In genomic region chr3:121232309-121233225, GRCh38 we compare ENCODE assay signal across 24 cellular contexts.
A peak's percentile ranks its signal among the peaks of the same experiment; 100 is the strongest.
DNase-seq lines count a peak whose midpoint lies in the region; ATAC-seq, FAIRE-seq and TF ChIP-seq lines count a peak whose summit lies in the region.
"Had no signal": no experiment of that assay in that cellular context is flagged by ENCODE, and none has a peak within 500 bp of the region (broad histone marks: within the 10 kb centered on the region; RNA-seq: fewer than 3 reads in every experiment).

No MANE protein-coding gene starts in this region.

- no peak overlapping the region for H2AFZ ChIP-seq in neural progenitor cell (replicated peaks)

- H3K4me3 Mint-ChIP-seq in neural progenitor cell, result no peak overlapping the region
- no peak overlapping the region for H3K4me3 Mint-ChIP-seq in activated CD8-positive, alpha-beta T cell treated with anti-CD3 and anti-CD28 coated beads, Interleukin-2, amount 10 ng/mL, durations not matched to agents 7 days and 5 days
- H3K4me3 Mint-ChIP-seq: B cell; IgD-negative memory B cell; stimulated activated naive CD8-positive, alpha-beta T cell treated with anti-CD3 and anti-CD28 coated beads, Interleukin-15, Interleukin-2, amounts not matched to agents 100 ng/mL and 50 ng/mL, for 24 hours had no signal

- H3K36me3 ChIP-seq in neural progenitor cell, result no peaks in the 10 kb centered on the region
- H3K36me3 ChIP-seq: SJCRH30 had no signal

- DNase-seq in DMS153 (lab: John Stamatoyannopoulos, UW) (peak; percentile 5), DMS153 treated with DMSO at 0.1 percent for 48 hours (lab: John Stamatoyannopoulos, UW; ENCODE audit: unreplicated experiment) (no peak), GM19239 (ENCODE audit: insufficient read length, low spot score) (no peak), NCI-H2196 (lab: John Stamatoyannopoulos, UW; ENCODE audit: unreplicated experiment) (peak; percentile 28), neural progenitor cell (ENCODE audit: low spot score) (no peak), NCI-H146 (lab: John Stamatoyannopoulos, UW) (no peak), NCI-H1417 treated with DMSO at 0.1 percent for 48 hours (lab: John Stamatoyannopoulos, UW) (no peak)
- DNase-seq in activated CD8-positive, alpha-beta T cell treated with anti-CD3 and anti-CD28 coated beads, Interleukin-2, amount 10 ng/mL, durations not matched to agents 7 days and 5 days, result no peak
- DNase-seq: 8988T; activated CD4-positive, alpha-beta T cell treated with anti-CD3 and anti-CD28 coated beads for 1 hour; activated gamma-delta T cell; cerebellar nuclear complex; head of caudate nucleus; kidney glomerular epithelial cell; NCI-H345; SJCRH30; T-helper 1 cell had no signal

- no peak overlapping the region for H3K9ac ChIP-seq in neural progenitor cell

- H3K4me1 Mint-ChIP-seq in neural progenitor cell, result peaks cover 7% of the 10 kb centered on the region
- peaks cover 2% of the 10 kb centered on the region for H3K4me1 Mint-ChIP-seq in activated CD8-positive, alpha-beta T cell treated with anti-CD3 and anti-CD28 coated beads, Interleukin-2, amount 10 ng/mL, durations not matched to agents 7 days and 5 days (ENCODE audit: low read depth)
- H3K4me1 Mint-ChIP-seq: B cell, IgD-negative memory B cell had no signal

- POLR2A ChIA-PET in activated CD8-positive, alpha-beta T cell treated with anti-CD3 and anti-CD28 coated beads, Interleukin-2, amount 10 ng/mL, durations not matched to agents 7 days and 5 days (lab: Charles Lee), result no interaction called here

- ATAC-seq in activated CD8-positive, alpha-beta T cell treated with anti-CD3 and anti-CD28 coated beads, Interleukin-2, amount 10 ng/mL, durations not matched to agents 7 days and 5 days, result no peak
- ATAC-seq: sciatic nerve had no signal

- no peak overlapping the region for H3K27ac ChIP-seq in neural progenitor cell
- H3K27ac ChIP-seq: SJCRH30 had no signal

- no peaks in the 10 kb centered on the region for H4K20me1 ChIP-seq in neural progenitor cell (ENCODE audit: low read depth)

- TF ChIP-seq CTCF in neural progenitor cell (IDR thresholded peaks at IDR 0.05), result peak; percentile 17

- H3K4me2 ChIP-seq in neural progenitor cell, result no peak overlapping the region

- no peaks in the 10 kb centered on the region for H3K27me3 Mint-ChIP-seq in neural progenitor cell (ENCODE audit: insufficient read depth, low read depth)
- no peaks in the 10 kb centered on the region for H3K27me3 Mint-ChIP-seq in activated CD8-positive, alpha-beta T cell treated with anti-CD3 and anti-CD28 coated beads, Interleukin-2, amount 10 ng/mL, durations not matched to agents 7 days and 5 days (ENCODE audit: low read depth)
- H3K27me3 Mint-ChIP-seq: B cell; IgD-negative memory B cell; stimulated activated naive CD8-positive, alpha-beta T cell treated with anti-CD3 and anti-CD28 coated beads, Interleukin-15, Interleukin-2, amounts not matched to agents 100 ng/mL and 50 ng/mL, for 24 hours had no signal

- CTCF ChIA-PET in activated CD8-positive, alpha-beta T cell treated with anti-CD3 and anti-CD28 coated beads, Interleukin-2, amount 10 ng/mL, durations not matched to agents 7 days and 5 days (lab: Charles Lee), result no interaction called here

- FAIRE-seq in GM19239 (lab: Jason Lieb, UNC), result peak; percentile 8
- FAIRE-seq: RCC 7860, TTC549 had no signal

- no peak overlapping the region for H3K27ac Mint-ChIP-seq in neural progenitor cell
- H3K27ac Mint-ChIP-seq in activated CD8-positive, alpha-beta T cell treated with anti-CD3 and anti-CD28 coated beads, Interleukin-2, amount 10 ng/mL, durations not matched to agents 7 days and 5 days, result no peak overlapping the region
- H3K27ac Mint-ChIP-seq: B cell; IgD-negative memory B cell; stimulated activated naive CD8-positive, alpha-beta T cell treated with anti-CD3 and anti-CD28 coated beads, Interleukin-15, Interleukin-2, amounts not matched to agents 100 ng/mL and 50 ng/mL, for 24 hours had no signal

- no peaks in the 10 kb centered on the region for H3K79me2 ChIP-seq in neural progenitor cell (ENCODE audit: low read depth)

- H3K9me3 Mint-ChIP-seq in neural progenitor cell, result no peaks in the 10 kb centered on the region
- H3K9me3 Mint-ChIP-seq in activated CD8-positive, alpha-beta T cell treated with anti-CD3 and anti-CD28 coated beads, Interleukin-2, amount 10 ng/mL, durations not matched to agents 7 days and 5 days (ENCODE audit: insufficient read depth), result no peaks in the 10 kb centered on the region
- H3K9me3 Mint-ChIP-seq: IgD-negative memory B cell; stimulated activated naive CD8-positive, alpha-beta T cell treated with anti-CD3 and anti-CD28 coated beads, Interleukin-15, Interleukin-2, amounts not matched to agents 100 ng/mL and 50 ng/mL, for 24 hours had no signal

- no peaks in the 10 kb centered on the region for H3K9me3 ChIP-seq in neural progenitor cell (ENCODE audit: low read depth)
- H3K9me3 ChIP-seq: SJCRH30 had no signal

- peaks cover 3% of the 10 kb centered on the region for H3K4me1 ChIP-seq in neural progenitor cell
- H3K4me1 ChIP-seq: SJCRH30 had no signal

- no peak overlapping the region for H3K4me3 ChIP-seq in neural progenitor cell
- H3K4me3 ChIP-seq: lung, SJCRH30 had no signal

- no peaks in the 10 kb centered on the region for H3K36me3 Mint-ChIP-seq in neural progenitor cell
- H3K36me3 Mint-ChIP-seq in activated CD8-positive, alpha-beta T cell treated with anti-CD3 and anti-CD28 coated beads, Interleukin-2, amount 10 ng/mL, durations not matched to agents 7 days and 5 days (ENCODE audit: low read depth), result no peaks in the 10 kb centered on the region
- H3K36me3 Mint-ChIP-seq: IgD-negative memory B cell had no signal

- no peaks in the 10 kb centered on the region for H3K27me3 ChIP-seq in neural progenitor cell
- H3K27me3 ChIP-seq: SJCRH30 had no signal

- no peaks in the 10 kb centered on the region for H3F3A ChIP-seq in neural progenitor cell (ENCODE audit: low read depth)

Comparison
In these comparisons a context has a peak if more than half of its experiments do, and no peak if none do; other contexts are left out.
1. DNase-seq: peak in DMS153 (single experiment) and NCI-H2196 (single experiment); none in DMS153 treated with DMSO at 0.1 percent for 48 hours (single experiment), GM19239 (single experiment), neural progenitor cell (single experiment), NCI-H146 (single experiment), activated CD8-positive, alpha-beta T cell treated with anti-CD3 and anti-CD28 coated beads, Interleukin-2, amount 10 ng/mL, durations not matched to agents 7 days and 5 days (single experiment) and NCI-H1417 treated with DMSO at 0.1 percent for 48 hours (single experiment).